ENCODE assay signal across 25 cellular contexts in genomic region chr16:79918916-79919315, GRCh38.
"Had no signal": no experiment of that assay in that cellular context is flagged by ENCODE, and none has a peak within 500 bp of the region (broad histone marks: within the 10 kb centered on the region; RNA-seq: fewer than 3 reads in every experiment).

No MANE protein-coding gene starts in this region.

- H3K9me3 Mint-ChIP-seq: neural crest cell; stimulated activated naive CD8-positive, alpha-beta T cell treated with anti-CD3 and anti-CD28 coated beads, Interleukin-15, amount 100 ng/mL, for 72 hours had no signal

- H3K4me3 ChIP-seq: colonic mucosa, esophagus squamous epithelium, gastroesophageal sphincter, prostate gland, right lobe of liver, spleen, testis, tibial nerve, upper lobe of right lung had no signal

- H3K27ac ChIP-seq: colonic mucosa, esophagus squamous epithelium, gastroesophageal sphincter, parathyroid adenoma, prostate gland, right lobe of liver, spleen, testis, tibial nerve, upper lobe of right lung had no signal

- H3K27me3 Mint-ChIP-seq: stimulated activated naive B cell treated with anti-CD40 and anti-IgM and Interleukin-4, amounts not matched to agents 10 μg/mL and 1 μg/mL and 100 μg/mL, for 72 hours had no signal

- H3K9me3 ChIP-seq: colonic mucosa, esophagus squamous epithelium, gastroesophageal sphincter, prostate gland, right lobe of liver, spleen, testis, tibial nerve, upper lobe of right lung had no signal

- H3K4me3 Mint-ChIP-seq: immature natural killer cell; naive thymus-derived CD4-positive, alpha-beta T cell; neural crest cell; stimulated activated naive B cell treated with anti-CD40 and anti-IgM and Interleukin-4, amounts not matched to agents 10 μg/mL and 1 μg/mL and 100 μg/mL, for 72 hours; stimulated activated naive CD8-positive, alpha-beta T cell treated with anti-CD3 and anti-CD28 coated beads, Interleukin-15, amount 100 ng/mL, for 72 hours had no signal

- H3K9ac ChIP-seq: parathyroid adenoma had no signal

- H3K4me1 ChIP-seq: colonic mucosa, gastroesophageal sphincter, parathyroid adenoma, prostate gland, spleen, testis, tibial nerve, upper lobe of right lung had no signal

- H3K36me3 Mint-ChIP-seq: immature natural killer cell; naive thymus-derived CD4-positive, alpha-beta T cell; stimulated activated naive B cell treated with anti-CD40 and anti-IgM and Interleukin-4, amounts not matched to agents 10 μg/mL and 1 μg/mL and 100 μg/mL, for 72 hours had no signal

- H3K36me3 ChIP-seq: colonic mucosa, esophagus squamous epithelium, gastroesophageal sphincter, prostate gland, right lobe of liver, spleen, tibial nerve, upper lobe of right lung had no signal

- H3K79me2 ChIP-seq: parathyroid adenoma had no signal

- ATAC-seq: gastroesophageal sphincter; left cardiac atrium; naive thymus-derived CD4-positive, alpha-beta T cell; right lobe of liver; stimulated activated naive B cell treated with anti-CD40 and anti-IgM and Interleukin-4, amounts not matched to agents 10 μg/mL and 1 μg/mL and 100 μg/mL, for 72 hours; stimulated activated naive CD8-positive, alpha-beta T cell treated with anti-CD3 and anti-CD28 coated beads, Interleukin-15, amount 100 ng/mL, for 72 hours; upper lobe of right lung had no signal

- H3K4me1 Mint-ChIP-seq: stimulated activated naive B cell treated with anti-CD40 and anti-IgM and Interleukin-4, amounts not matched to agents 10 μg/mL and 1 μg/mL and 100 μg/mL, for 72 hours; stimulated activated naive CD8-positive, alpha-beta T cell treated with anti-CD3 and anti-CD28 coated beads, Interleukin-15, amount 100 ng/mL, for 72 hours had no signal

- DNase-seq: colonic mucosa; dermis blood vessel endothelial cell; esophagus squamous epithelium; foreskin fibroblast; glutamatergic neuron; immature natural killer cell; kidney; left cardiac atrium; mammary epithelial cell; naive thymus-derived CD4-positive, alpha-beta T cell; retina; right lobe of liver; spleen; stimulated activated CD4-positive, alpha-beta T cell treated with anti-CD3 and anti-CD28 coated beads, Interleukin-15, amount 100 ng/mL, for 24 hours; stimulated activated CD4-positive, alpha-beta T cell treated with anti-CD3 and anti-CD28 coated beads, Interleukin-2, amount 100 ng/mL, for 24 hours; stimulated activated CD4-positive, alpha-beta T cell treated with anti-CD3 and anti-CD28 coated beads, Interleukin-4, amount 100 ng/mL, for 4 hours; stimulated activated naive B cell treated with anti-CD40 and anti-IgM and Interleukin-4, amounts not matched to agents 10 μg/mL and 1 μg/mL and 100 μg/mL, for 72 hours; stimulated activated naive CD8-positive, alpha-beta T cell treated with anti-CD3 and anti-CD28 coated beads, Interleukin-15, amount 100 ng/mL, for 72 hours; testis; upper lobe of right lung had no signal

- H3K27me3 ChIP-seq: colonic mucosa, esophagus squamous epithelium, gastroesophageal sphincter, right lobe of liver, spleen, testis, tibial nerve, upper lobe of right lung had no signal

- H3K27ac Mint-ChIP-seq: immature natural killer cell; naive thymus-derived CD4-positive, alpha-beta T cell; stimulated activated naive B cell treated with anti-CD40 and anti-IgM and Interleukin-4, amounts not matched to agents 10 μg/mL and 1 μg/mL and 100 μg/mL, for 72 hours; stimulated activated naive CD8-positive, alpha-beta T cell treated with anti-CD3 and anti-CD28 coated beads, Interleukin-15, amount 100 ng/mL, for 72 hours had no signal

- H2AFZ ChIP-seq: parathyroid adenoma had no signal
